Comparison of ENCODE assay signal across 9 cellular contexts in genomic region chr2:1990724-1991123, GRCh38.
A peak's percentile ranks its signal among the peaks of the same experiment; 100 is the strongest.
DNase-seq lines count a peak whose midpoint lies in the region; ATAC-seq and TF ChIP-seq lines count a peak whose summit lies in the region.
"Had no signal": no experiment of that assay in that cellular context is flagged by ENCODE, and none has a peak within 500 bp of the region (broad histone marks: within the 10 kb centered on the region; RNA-seq: fewer than 3 reads in every experiment).

No MANE protein-coding gene starts in this region.

- WGBS in psoas muscle, 3 donors: 18 to 21% (median 21%) methylated on average over 7 of the region's 7 CpGs

- peak overlapping the region; percentile 34 to 97 (median 85) for H3K27ac ChIP-seq in dorsolateral prefrontal cortex
- H3K27ac ChIP-seq in CD8-positive, alpha-beta T cell (ENCODE audit: low read depth, low read length): no peak overlapping the region
- no peak overlapping the region for H3K27ac ChIP-seq in psoas muscle
- H3K27ac ChIP-seq: RWPE1 had no signal

- H3K27me3 ChIP-seq in dorsolateral prefrontal cortex: no peaks in the 10 kb centered on the region
- H3K27me3 ChIP-seq in CD8-positive, alpha-beta T cell (ENCODE audit: insufficient read depth, low read length): no peaks in the 10 kb centered on the region
- no peaks in the 10 kb centered on the region for H3K27me3 ChIP-seq in psoas muscle (ENCODE audit: insufficient read depth in 3 of 3, low read length in 2 of 3)

- CTCF ChIA-PET in CD8-positive, alpha-beta T cell (lab: Charles Lee): interaction anchor here (1.0 kb wide), 1 partner anchor 9 kb away, joined by 3 read pairs; no protein-coding TSS in a partner anchor
- CTCF ChIA-PET in HEK293T (lab: Yijun Ruan, JAX): interaction anchor here (0.8 kb wide), 1 partner anchor 1461 kb away, joined by 4 read pairs; no protein-coding TSS in a partner anchor

- peaks cover 0 to 14% of the 10 kb centered on the region in 2 donors for H3K27me3 Mint-ChIP-seq in natural killer cell treated with Interleukin-12 subunit alpha and Interleukin-12 subunit beta and Interleukin-15 and Interleukin-18, amount 100 ng/mL, for 72 hours
- peaks cover 23% of the 10 kb centered on the region for H3K27me3 Mint-ChIP-seq in CD8-positive, alpha-beta T cell (ENCODE audit: low read depth)

- H3K4me3 Mint-ChIP-seq in natural killer cell treated with Interleukin-12 subunit alpha and Interleukin-12 subunit beta and Interleukin-15 and Interleukin-18, amount 100 ng/mL, for 72 hours: peak overlapping the region; percentile 0
- no peak overlapping the region for H3K4me3 Mint-ChIP-seq in CD8-positive, alpha-beta T cell

- no peaks in the 10 kb centered on the region for H3K9me3 ChIP-seq in CD8-positive, alpha-beta T cell (ENCODE audit: low read length)
- H3K9me3 ChIP-seq in psoas muscle: no peaks in the 10 kb centered on the region

- H3K36me3 Mint-ChIP-seq in natural killer cell treated with Interleukin-12 subunit alpha and Interleukin-12 subunit beta and Interleukin-15 and Interleukin-18, amount 100 ng/mL, for 72 hours: no peaks in the 10 kb centered on the region
- no peaks in the 10 kb centered on the region for H3K36me3 Mint-ChIP-seq in CD8-positive, alpha-beta T cell

- no peaks in the 10 kb centered on the region for H3K9me3 Mint-ChIP-seq in natural killer cell treated with Interleukin-12 subunit alpha and Interleukin-12 subunit beta and Interleukin-15 and Interleukin-18, amount 100 ng/mL, for 72 hours
- H3K9me3 Mint-ChIP-seq in CD8-positive, alpha-beta T cell: no peaks in the 10 kb centered on the region

- H3K36me3 ChIP-seq in CD8-positive, alpha-beta T cell (ENCODE audit: insufficient read depth, low read length): no peaks in the 10 kb centered on the region
- no peaks in the 10 kb centered on the region for H3K36me3 ChIP-seq in psoas muscle (ENCODE audit: insufficient read depth in 1 of 2, low read depth in 1 of 2)

- H3K4me1 Mint-ChIP-seq in natural killer cell treated with Interleukin-12 subunit alpha and Interleukin-12 subunit beta and Interleukin-15 and Interleukin-18, amount 100 ng/mL, for 72 hours (ENCODE audit: low read depth in 2 of 2): peaks cover 50 to 53% of the 10 kb centered on the region in 2 donors
- H3K4me1 Mint-ChIP-seq in CD8-positive, alpha-beta T cell (ENCODE audit: low read depth): peaks cover 6% of the 10 kb centered on the region

- H3K27ac Mint-ChIP-seq in natural killer cell treated with Interleukin-12 subunit alpha and Interleukin-12 subunit beta and Interleukin-15 and Interleukin-18, amount 100 ng/mL, for 72 hours: peak overlapping the region in 1 of 2 donors; percentile 48
- H3K27ac Mint-ChIP-seq in CD8-positive, alpha-beta T cell: no peak overlapping the region

- peak in 1 of 2 donors; percentile 3 for ATAC-seq in natural killer cell treated with Interleukin-12 subunit alpha and Interleukin-12 subunit beta and Interleukin-15 and Interleukin-18, amount 100 ng/mL, for 72 hours
- no peak for ATAC-seq in CD8-positive, alpha-beta T cell
- ATAC-seq in psoas muscle: no peak

- H3K4me3 ChIP-seq in dorsolateral prefrontal cortex (peak overlapping the region in 8 of 59 donors; percentile 1 to 31 (median 20)), psoas muscle (no peak overlapping the region)
- H3K4me3 ChIP-seq in CD8-positive, alpha-beta T cell (ENCODE audit: low read depth, low read length): no peak overlapping the region

- intact Hi-C loops in dorsolateral prefrontal cortex (cut with DNase I) (loop anchor here in 1 of 2 donors (5.0 kb wide), 1 partner anchor 78 kb away; no protein-coding TSS in a partner anchor), psoas muscle (cut with DNase I) (no loop called here)
- intact Hi-C loops in CD8-positive, alpha-beta T cell (cut with DNase I, micrococcal nuclease): no loop called here

- H3K4me1 ChIP-seq in CD8-positive, alpha-beta T cell (ENCODE audit: insufficient read depth, low read length): peaks cover 3% of the 10 kb centered on the region
- H3K4me1 ChIP-seq in psoas muscle: no peaks in the 10 kb centered on the region

- DNase-seq in DMS 273 treated with DMSO at 0.1 percent for 48 hours (lab: John Stamatoyannopoulos, UW) (peak; percentile 85), NCI-H2171 (lab: John Stamatoyannopoulos, UW) (peak; percentile 97), dorsolateral prefrontal cortex (peak; percentile 81 to 95 (median 92)), psoas muscle (no peak), HEK293T (ENCODE audit: extremely low spot score) (no peak), NCI-H774 (lab: John Stamatoyannopoulos, UW) (no peak)
- no peak for DNase-seq in natural killer cell treated with Interleukin-12 subunit alpha and Interleukin-12 subunit beta and Interleukin-15 and Interleukin-18, amount 100 ng/mL, for 72 hours (ENCODE audit: low spot score)
- no peak for DNase-seq in CD8-positive, alpha-beta T cell

- TF ChIP-seq CTCF in dorsolateral prefrontal cortex (IDR thresholded peaks at IDR 0.05 in 54 of 56, conservative IDR thresholded peaks at IDR 0.05 in 2 of 56; ENCODE audit: low read depth in 1 of 56, partially characterized antibody in 56 of 56): peak in 13 of 56 donors; percentile 7 to 36 (median 16)
- no peak for TF ChIP-seq CTCF in CD8-positive, alpha-beta T cell (IDR thresholded peaks at IDR 0.05)
- TF ChIP-seq CTCF in psoas muscle (IDR thresholded peaks at IDR 0.05): no peak

- POLR2A ChIA-PET in CD8-positive, alpha-beta T cell (lab: Charles Lee): no interaction called here
- POLR2A ChIA-PET in HEK293T (lab: Yijun Ruan, JAX): no interaction called here

TF ChIP-seq in HEK293T, 16 proteins besides CTCF, POLR2A, EP300 and RAD21:
- TF ChIP-seq NFRKB (IDR thresholded peaks at IDR 0.05) (no peak), CTBP1 (IDR thresholded peaks at IDR 0.05; ENCODE audit: borderline replicate concordance) (no peak), SUZ12 (IDR thresholded peaks at IDR 0.05) (no peak), SP1 (IDR thresholded peaks at IDR 0.05) (no peak), ZNF384 (IDR thresholded peaks at IDR 0.05) (no peak), FOXM1 (IDR thresholded peaks at IDR 0.05; ENCODE audit: borderline replicate concordance) (no peak), BHLHE40 (IDR thresholded peaks at IDR 0.05; ENCODE audit: borderline replicate concordance) (no peak)
TF ChIP-seq in HEK293T: peak in this region for 0.

Comparison
In these comparisons a context has a peak if more than half of its experiments do, and no peak if none do; other contexts are left out.
1. DNase-seq: peak in DMS 273 treated with DMSO at 0.1 percent for 48 hours (single experiment), NCI-H2171 (single experiment) and dorsolateral prefrontal cortex (10 of 10); none in natural killer cell treated with Interleukin-12 subunit alpha and Interleukin-12 subunit beta and Interleukin-15 and Interleukin-18, amount 100 ng/mL, for 72 hours (single experiment), CD8-positive, alpha-beta T cell (0 of 7), psoas muscle (0 of 2), HEK293T (single experiment) and NCI-H774 (single experiment).
2. H3K27ac ChIP-seq: peak in dorsolateral prefrontal cortex (59 of 59); none in CD8-positive, alpha-beta T cell (single experiment) and psoas muscle (single experiment).